In the genomic region with DNA sequence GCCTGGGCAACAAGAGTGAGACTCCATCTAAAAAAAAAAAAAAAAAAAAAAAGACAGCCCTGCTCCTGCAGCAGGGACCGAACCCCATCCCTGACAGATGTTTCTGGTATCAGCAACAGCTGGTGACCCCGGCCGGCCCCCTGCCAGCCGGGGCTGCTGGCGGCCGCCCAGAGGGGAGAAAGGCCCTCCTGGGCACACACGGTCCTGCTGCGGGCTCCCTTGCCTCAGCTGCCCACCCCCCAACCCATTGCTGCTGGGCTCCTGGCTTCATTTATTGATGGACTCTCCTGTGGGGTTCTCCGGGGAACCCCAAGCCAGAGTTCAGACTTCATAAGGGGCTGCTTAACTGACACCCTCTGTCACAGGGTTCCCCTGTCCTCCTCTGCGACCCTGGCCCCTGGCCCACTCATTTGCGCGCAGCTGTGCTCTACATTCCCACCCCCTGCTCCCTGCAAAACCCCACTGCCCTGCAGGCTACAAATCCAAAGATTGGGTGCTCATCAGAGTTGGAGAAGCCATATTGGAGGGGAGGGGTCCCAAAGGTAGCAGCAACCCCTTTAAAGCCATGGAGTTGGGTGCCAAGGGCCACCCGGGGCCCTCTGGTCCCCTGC, we compare ENCODE assay signal across 21 cellular contexts.
DNase-seq lines count a peak whose midpoint lies in the region; TF ChIP-seq lines count a peak whose summit lies in the region.
"Had no signal": no experiment of that assay in that cellular context is flagged by ENCODE, and none has a peak within 500 bp of the region (broad histone marks: within the 10 kb centered on the region; RNA-seq: fewer than 3 reads in every experiment).

No MANE protein-coding gene starts in this region.

- H3K27ac ChIP-seq in coronary artery: no peak overlapping the region
- H3K27ac ChIP-seq in neuronal stem cell (replicated peaks; ENCODE audit: low read length): no peak overlapping the region
- H3K27ac ChIP-seq in spleen: no peak overlapping the region
- H3K27ac ChIP-seq: BLaER1, GM23248, KMS-11, SJSA1 had no signal

- no peak overlapping the region for H3K14ac ChIP-seq in neuronal stem cell (ENCODE audit: low read length)

- H4K8ac ChIP-seq in neuronal stem cell (ENCODE audit: low read depth, low read length): no peak overlapping the region

- no peak overlapping the region for H3K9ac ChIP-seq in neuronal stem cell (ENCODE audit: low read depth, low read length, poor library complexity)
- H3K9ac ChIP-seq: BLaER1, GM23248, KMS-11 had no signal

- TF ChIP-seq CTCF in GM13977 (IDR thresholded peaks at IDR 0.05; ENCODE audit: extremely low read depth, insufficient read depth, missing control alignments) (no peak), coronary artery (IDR thresholded peaks at IDR 0.05) (no peak), spleen (IDR thresholded peaks at IDR 0.05 in 8 of 11, conservative IDR thresholded peaks at IDR 0.05 in 3 of 11) (no peak)

- no peak for TF ChIP-seq POLR2A in spleen (IDR thresholded peaks at IDR 0.05)

- no peak overlapping the region for H2BK12ac ChIP-seq in neuronal stem cell (ENCODE audit: low read length)

- no peak overlapping the region for H2BK120ac ChIP-seq in neuronal stem cell (ENCODE audit: low read depth, low read length)

- intact Hi-C loops in spleen (cut with DNase I; ENCODE audit: low total_unique reads): no loop called here
- intact Hi-C loops in head of caudate nucleus (cut with DNase I): no loop called here

- H3K9me3 ChIP-seq in neuronal stem cell (replicated peaks in 1 of 2; ENCODE audit: control insufficient read depth in 2 of 2, insufficient read depth in 1 of 2, low read depth in 1 of 2, low read length in 2 of 2) (peaks cover 0 to 2% of the 10 kb centered on the region in 2 donors), spleen (peaks cover 0 to 9% (median 5%) of the 10 kb centered on the region in 8 donors)
- H3K9me3 ChIP-seq: SJSA1 had no signal

- peak overlapping the region; percentile 5 for H3K18ac ChIP-seq in neuronal stem cell (ENCODE audit: low read length)

- H3K4me3 ChIP-seq in coronary artery (no peak overlapping the region), neuronal stem cell (ENCODE audit: low read length in 2 of 2) (no peak overlapping the region), spleen (no peak overlapping the region)
- H3K4me3 ChIP-seq: BLaER1, GM23248, SJSA1 had no signal

- no CpG with 5 or more reads among the region's 13 CpGs for WGBS in neuronal stem cell (ENCODE audit: extremely low coverage in 2 of 2, insufficient read length in 2 of 2, insufficient replicate concordance in 1 of 2), 2 donors
- 86 to 95% (median 91%) methylated on average over 12 to 13 of the region's 13 CpGs for WGBS in spleen, 5 donors

- H3K27me3 ChIP-seq in neuronal stem cell (ENCODE audit: control insufficient read depth in 3 of 3, insufficient read depth in 3 of 3, low read depth in 1 of 3, low read length in 3 of 3) (peaks cover 0 to 6% (median 0%) of the 10 kb centered on the region in 3 experiments), spleen (replicated peaks in 1 of 7) (peaks cover 0 to 22% (median 0%) of the 10 kb centered on the region in 7 donors)
- H3K27me3 ChIP-seq: BLaER1, SJSA1 had no signal

- H3K36me3 ChIP-seq in neuronal stem cell (replicated peaks in 1 of 2; ENCODE audit: control insufficient read depth in 2 of 2, insufficient read depth in 2 of 2, low read length in 2 of 2) (no peaks in the 10 kb centered on the region), spleen (peaks cover 0 to 5% (median 0%) of the 10 kb centered on the region in 6 donors)
- H3K36me3 ChIP-seq: BLaER1 had no signal

- H4K91ac ChIP-seq in neuronal stem cell (ENCODE audit: low read depth, low read length, poor library complexity): no peak overlapping the region

- no peak overlapping the region for H2AFZ ChIP-seq in neuronal stem cell (ENCODE audit: low read length)
- H2AFZ ChIP-seq: GM23248 had no signal

- in situ Hi-C loops in GM13977 (cut with MboI; ENCODE audit: low pct_unique_long_range_greater_than_20kb, low sequenced_read_pairs, unreplicated experiment): no loop called here

- H2BK15ac ChIP-seq in neuronal stem cell (ENCODE audit: low read length): no peak overlapping the region

- no peak overlapping the region for H2AK5ac ChIP-seq in neuronal stem cell (ENCODE audit: low read depth, low read length)

- H3K4ac ChIP-seq in neuronal stem cell (ENCODE audit: low read length): no peak overlapping the region

- no peak overlapping the region for H3K4me2 ChIP-seq in neuronal stem cell (ENCODE audit: insufficient read depth, low read length, poor library complexity, severe bottlenecking)
- H3K4me2 ChIP-seq: BLaER1 had no signal

- peak; percentile 2 for DNase-seq in GM13977 (ENCODE audit: low spot score)
- DNase-seq in coronary artery (ENCODE audit: low spot score): peak; percentile 55
- DNase-seq in neuronal stem cell (ENCODE audit: low spot score): no peak
- DNase-seq in spleen: peak; percentile 43
- DNase-seq in NCI-H748 (lab: John Stamatoyannopoulos, UW; ENCODE audit: unreplicated experiment): no peak
- DNase-seq in head of caudate nucleus: no peak
- no peak for DNase-seq in NAMALWA (ENCODE audit: low spot score)
- DNase-seq: CD4-positive, alpha-beta T cell; EL; GM23248; HCEC 1CT; MV-4-11; NCI-H1417; NCI-H1694 treated with DMSO at 0.1 percent for 48 hours; NCI-H2081 treated with DMSO at 0.1 percent for 48 hours; NCI-H446; NCI-H526; OCI-M1 had no signal

- H3K79me1 ChIP-seq in neuronal stem cell (ENCODE audit: low read depth, low read length): no peaks in the 10 kb centered on the region

- no peak overlapping the region for H2BK5ac ChIP-seq in neuronal stem cell (ENCODE audit: low read length)

- H3K4me1 ChIP-seq in neuronal stem cell (ENCODE audit: control insufficient read depth in 2 of 2, insufficient read depth in 1 of 2, low read depth in 1 of 2, low read length in 2 of 2) (peaks cover 0 to 2% of the 10 kb centered on the region in 2 donors), spleen (peaks cover 7 to 28% (median 18%) of the 10 kb centered on the region in 6 donors)
- H3K4me1 ChIP-seq: SJSA1 had no signal

- H3K23ac ChIP-seq in neuronal stem cell (ENCODE audit: low read depth, low read length, poor library complexity): no peak overlapping the region

Comparison
In these comparisons a context has a peak if more than half of its experiments do, and no peak if none do; other contexts are left out.
1. DNase-seq: peak in GM13977 (single experiment), coronary artery (single experiment) and spleen (single experiment); none in neuronal stem cell (single experiment), NCI-H748 (single experiment), head of caudate nucleus (0 of 42) and NAMALWA (single experiment).